8 cellular contexts compared by ENCODE assay signal in genomic region chr9:93096131-93096802, GRCh38. TPM values are rescaled to one million over a fixed set of nuclear protein-coding genes. Genes with fewer than 3 reads are reported as not detected.
DNase-seq lines count a peak whose midpoint lies in the region; ATAC-seq, FAIRE-seq and TF ChIP-seq lines count a peak whose summit lies in the region.

CARD19 (plus strand) TSS chr9:93096217; CDS start chr9:93096346, 129 bp downstream.

- H3K14ac ChIP-seq in H1 (ENCODE audit: insufficient read length) = no peak within 1 kb of the TSS

- H2AK5ac ChIP-seq in H1 (ENCODE audit: low read depth, low read length) = 0 out of 2 replicates have a peak within 1 kb of the TSS, but pooled peaks have one; percentile 2

- no peak within 1 kb of the TSS for H2BK12ac ChIP-seq in H1 (ENCODE audit: low read depth, low read length)

- no peaks in the 10 kb centered on the region for H3K27me3 Mint-ChIP-seq in activated CD4-positive, alpha-beta T cell treated with anti-CD3 and anti-CD28 coated beads for 36 hours

- 1% methylated on average over 16 of the region's 65 CpGs; no CpG with 5 or more reads in 1 of the 2 experiments for WGBS in H1 (ENCODE audit: extremely low coverage in 1 of 2, insufficient coverage in 1 of 2, insufficient read length in 1 of 2, insufficient replicate concordance in 2 of 2, low coverage in 1 of 2, low lambda C conversion rate in 2 of 2, missing lambda C conversion rate in 1 of 2), 2 experiments

- H4K91ac ChIP-seq in H1 (replicated peaks; ENCODE audit: insufficient read length, low read length) = peak within 1 kb of the TSS; percentile 93

- H3K9me3 Mint-ChIP-seq in activated CD4-positive, alpha-beta T cell treated with anti-CD3 and anti-CD28 coated beads for 36 hours (ENCODE audit: low read depth) = peaks cover 1% of the 10 kb centered on the region

- no peak within 1 kb of the TSS for H2BK120ac ChIP-seq in H1 (replicated peaks; ENCODE audit: low read depth, low read length)

- H3K4me1 ChIP-seq in HUES6 (ENCODE audit: control insufficient read depth, insufficient read depth, low read length) (peaks cover 16% of the 10 kb centered on the region), H1 (replicated peaks in 1 of 4; ENCODE audit: control insufficient read depth in 3 of 4, insufficient read depth in 4 of 4, low read length in 3 of 4) (peaks cover 0 to 13% (median 7%) of the 10 kb centered on the region in 4 experiments; a peak in 4 of 7 replicates)

- peak within 1 kb of the TSS; percentile 89 for H3K4me3 ChIP-seq in HUES6 (ENCODE audit: low read depth, low read length)
- peak within 1 kb of the TSS; percentile 68 to 98 (median 82) for H3K4me3 ChIP-seq in H1 (ENCODE audit: extremely low read depth in 1 of 4, insufficient read depth in 2 of 4, low read depth in 3 of 4, low read length in 4 of 4)

- H3K56ac ChIP-seq in H1 (replicated peaks; ENCODE audit: insufficient read length, low read depth, low read length) = no peak within 1 kb of the TSS

- peak within 1 kb of the TSS; percentile 80 for H3K4me3 Mint-ChIP-seq in activated CD4-positive, alpha-beta T cell treated with anti-CD3 and anti-CD28 coated beads for 36 hours

- peak; percentile 24 for DNase-seq in COLO829 (ENCODE audit: low spot score)
- peak; percentile 67 for DNase-seq in activated CD4-positive, alpha-beta T cell treated with anti-CD3 and anti-CD28 coated beads for 36 hours
- peak in 1 of 2 experiments; percentile 100 for DNase-seq in H1 (ENCODE audit: low read depth in 1 of 2, low spot score in 2 of 2)
- peak; percentile 92 for DNase-seq in mesenteric fat pad (ENCODE audit: low spot score)
- no peak for DNase-seq in NCI-H128 (lab: John Stamatoyannopoulos, UW; ENCODE audit: unreplicated experiment)

- H3K9me3 ChIP-seq in HUES6 (ENCODE audit: control insufficient read depth, insufficient read depth, low read depth, low read length) (no peaks in the 10 kb centered on the region), H1 (ENCODE audit: insufficient read depth in 2 of 2, low read depth in 1 of 2, low read length in 1 of 2) (no peaks in the 10 kb centered on the region)

- H3K23me2 ChIP-seq in H1 (ENCODE audit: low read depth, low read length) = peaks cover 12% of the 10 kb centered on the region

- ATAC-seq in GM21360 (IDR thresholded peaks at IDR 0.05; ENCODE audit: unreplicated experiment) = peak; percentile 8
- ATAC-seq in activated CD4-positive, alpha-beta T cell treated with anti-CD3 and anti-CD28 coated beads for 36 hours = no peak

- H3K4me2 ChIP-seq in H1 (ENCODE audit: insufficient read depth in 1 of 2, low read depth in 2 of 2, low read length in 2 of 2) = peak within 1 kb of the TSS; percentile 85 to 98

- peaks cover 10% of the 10 kb centered on the region for H3K36me3 Mint-ChIP-seq in activated CD4-positive, alpha-beta T cell treated with anti-CD3 and anti-CD28 coated beads for 36 hours (ENCODE audit: low read depth)

- peak within 1 kb of the TSS; percentile 88 for H2BK5ac ChIP-seq in H1 (ENCODE audit: low read depth, low read length)

- H2BK15ac ChIP-seq in H1 (ENCODE audit: low read length) = peak within 1 kb of the TSS; percentile 88; the same call in 1 of the 2 replicates

- H3K23ac ChIP-seq in H1 (ENCODE audit: insufficient read length) = no peak within 1 kb of the TSS

- TF ChIP-seq RAD21 in H1 (IDR thresholded peaks at IDR 0.05 in 1 of 2, conservative IDR thresholded peaks at IDR 0.05 in 1 of 2; ENCODE audit: low read depth in 2 of 2, low read length in 2 of 2) = no peak

- H3K4me1 Mint-ChIP-seq in activated CD4-positive, alpha-beta T cell treated with anti-CD3 and anti-CD28 coated beads for 36 hours = peaks cover 71% of the 10 kb centered on the region

- CTCF ChIA-PET in activated CD4-positive, alpha-beta T cell treated with anti-CD3 and anti-CD28 coated beads for 36 hours (lab: Charles Lee) = interaction anchor here (0.6 to 2.1 kb wide), 4 partner anchors 12 to 110 kb away, joined by 3 to 5 read pairs (median 3); no protein-coding TSS in a partner anchor
- CTCF ChIA-PET in H1 (lab: Charles Lee; ENCODE audit: partially characterized antibody) = interaction anchor here (0.8 to 1.6 kb wide), 3 partner anchors 13 to 81 kb away, joined by 3 to 4 read pairs (median 3); no protein-coding TSS in a partner anchor

- peak within 1 kb of the TSS; percentile 68 for H4K5ac ChIP-seq in H1 (ENCODE audit: insufficient read length, low read depth, low read length)

- TF ChIP-seq EP300 in H1 (IDR thresholded peaks at IDR 0.05; ENCODE audit: borderline replicate concordance in 1 of 2, low read depth in 2 of 2, low read length in 2 of 2) = no peak

- TF ChIP-seq POLR2A in H1 (IDR thresholded peaks at IDR 0.05; ENCODE audit: control extremely low read depth in 1 of 2, low read depth in 2 of 2, low read length in 2 of 2) = no peak

- peak within 1 kb of the TSS; percentile 10 for H3K18ac ChIP-seq in H1 (ENCODE audit: extremely low read depth, low read length)

- FAIRE-seq in H1 (lab: Jason Lieb, UNC) = no peak

- peak within 1 kb of the TSS; percentile 98 for H3K27ac Mint-ChIP-seq in activated CD4-positive, alpha-beta T cell treated with anti-CD3 and anti-CD28 coated beads for 36 hours

- H3K4ac ChIP-seq in H1 (replicated peaks; ENCODE audit: insufficient read length, low read depth, low read length) = peak within 1 kb of the TSS; percentile 98

- H4K8ac ChIP-seq in H1 (ENCODE audit: extremely low read depth, insufficient read depth, low read length) = peak within 1 kb of the TSS; percentile 96

- H4K20me1 ChIP-seq in H1 (replicated peaks in 1 of 2; ENCODE audit: control insufficient read depth in 1 of 2, insufficient read depth in 2 of 2, low read length in 2 of 2) = peaks cover 0 to 4% of the 10 kb centered on the region in 2 experiments

- POLR2A ChIA-PET in activated CD4-positive, alpha-beta T cell treated with anti-CD3 and anti-CD28 coated beads for 36 hours (lab: Charles Lee) = interaction anchor here (0.6 to 1.7 kb wide), 4 partner anchors 32 to 478 kb away, joined by 3 to 7 read pairs (median 5); no protein-coding TSS in a partner anchor
- POLR2A ChIA-PET in H1 (lab: Charles Lee; ENCODE audit: partially characterized antibody) = interaction anchor here (0.6 to 1.5 kb wide), 2 partner anchors 8 to 38 kb away, joined by 3 to 4 read pairs; partner anchors contain the start of gene NINJ1

- TF ChIP-seq CTCF in H1 (IDR thresholded peaks at IDR 0.05; ENCODE audit: control extremely low read depth in 1 of 3, insufficient read depth in 1 of 3, low read depth in 1 of 3, low read length in 3 of 3) = no peak
- no peak for TF ChIP-seq CTCF in subcutaneous adipose tissue (IDR thresholded peaks at IDR 0.05; ENCODE audit: low read depth)

- H3K27me3 ChIP-seq in HUES6 (ENCODE audit: control insufficient read depth, insufficient read depth, low read length) (no peaks in the 10 kb centered on the region), H1 (replicated peaks in 1 of 4; ENCODE audit: control insufficient read depth in 3 of 4, extremely low read depth in 1 of 4, insufficient read depth in 3 of 4, low read length in 3 of 4) (no peaks in the 10 kb centered on the region; a peak in 1 of 7 replicates)

- H3K36me3 ChIP-seq in HUES6 (ENCODE audit: control insufficient read depth, insufficient read depth, low read length) = no peaks in the 10 kb centered on the region
- no peaks in the 10 kb centered on the region for H3K36me3 ChIP-seq in H1 (ENCODE audit: control insufficient read depth in 2 of 4, insufficient read depth in 4 of 4, low read length in 3 of 4)

- H3K79me2 ChIP-seq in H1 (ENCODE audit: control insufficient read depth in 1 of 2, insufficient read depth in 2 of 2, low read length in 2 of 2) = peaks cover 0 to 7% of the 10 kb centered on the region in 2 experiments; a peak in 1 of 4 replicates

- peak within 1 kb of the TSS; percentile 84 for H2AFZ ChIP-seq in H1 (ENCODE audit: low read length)

- H3K27ac ChIP-seq in HUES6 (ENCODE audit: low read depth, low read length) (peak within 1 kb of the TSS; percentile 79), H1 (ENCODE audit: low read depth, low read length) (peak within 1 kb of the TSS; percentile 73; the same call in 1 of the 2 replicates)

- no peaks in the 10 kb centered on the region for H3K79me1 ChIP-seq in H1 (ENCODE audit: low read depth, low read length)

- H3K9ac ChIP-seq in HUES6 (ENCODE audit: low read length) = peak within 1 kb of the TSS; percentile 63
- peak within 1 kb of the TSS in 3 of 4 experiments; percentile 20 to 69 (median 39); a peak in 4 of 7 replicates for H3K9ac ChIP-seq in H1 (replicated peaks in 1 of 4; ENCODE audit: extremely low read depth in 1 of 4, low read depth in 3 of 4, low read length in 3 of 4)

- intact Hi-C loops in activated CD4-positive, alpha-beta T cell treated with anti-CD3 and anti-CD28 coated beads for 36 hours (cut with DNase I, micrococcal nuclease) = loop anchor here (1.0 to 10.0 kb wide), 7 partner anchors 38 to 979 kb away; partner anchors contain the start of genes BICD2 (in 1 of the 2), FAM120AOS (in 1 of the 2), IARS1 (in 1 of the 2) and SPTLC1 (in 1 of the 2)

- H2BK20ac ChIP-seq in H1 (ENCODE audit: low read length) = no peak within 1 kb of the TSS

TF ChIP-seq in H1, 55 proteins besides CTCF, POLR2A, EP300 and RAD21 (continues in another document):
- TF ChIP-seq SIRT6 (IDR thresholded peaks at IDR 0.05; ENCODE audit: low read length) (no peak), PHF8 (conservative IDR thresholded peaks at IDR 0.05; ENCODE audit: low read depth, low read length) (0 out of 2 replicates have a peak, but pooled peaks have one; percentile 44), TAF7 (optimal IDR thresholded peaks at IDR 0.05; ENCODE audit: borderline replicate concordance, low read depth, low read length) (no peak), SIX5 (IDR thresholded peaks at IDR 0.05; ENCODE audit: low read depth, low read length) (no peak), KDM1A (IDR thresholded peaks at IDR 0.05; ENCODE audit: borderline replicate concordance, low read length) (no peak), SP4 (IDR thresholded peaks at IDR 0.05; ENCODE audit: low read length) (no peak), RBBP5 (IDR thresholded peaks at IDR 0.05; ENCODE audit: borderline replicate concordance, low read depth, low read length) (no peak; the same call in 1 of the 2 replicates), SUZ12 (IDR thresholded peaks at IDR 0.05; ENCODE audit: low read length) (no peak), SP2 (IDR thresholded peaks at IDR 0.05; ENCODE audit: low read length) (no peak)

RNA-seq across cellular contexts. Expression of gene CARD19, which starts in this region (rescaled TPM):
- total RNA-seq in activated CD4-positive, alpha-beta T cell treated with anti-CD3 and anti-CD28 coated beads for 36 hours = 10 to 100 TPM; 39.6 to 44.4 TPM
- 21.2 and 27.7 TPM in 2 replicates for total RNA-seq in H1 (2021; fragmentation: NEBNext Ultra II Directional; extraction: Animal tissue kit (Norgen Biotek cat#: 25700))
- polyA plus RNA-seq in H1 (2011; rRNA removed) = 112 and 144 TPM in 2 replicates
- polyA plus RNA-seq in H1 (2011; cell fraction: cytosol; rRNA removed) = 66.2 TPM
- 57.8 TPM for polyA plus RNA-seq in H1 (2011; cell fraction: nucleus; rRNA removed)
- 13.4 to 28.1 TPM (median 26.0 TPM) in 4 replicates for polyA plus RNA-seq in H1 (2012, experiment 1 of 2)
- polyA plus RNA-seq in H1 (2012, experiment 2 of 2) = 36.2 TPM
- polyA plus RNA-seq in H1 (2013, experiment 1 of 2) = 30.6 TPM
- 30.0 TPM for polyA plus RNA-seq in H1 (2013, experiment 2 of 2)
- 11.7 and 13.5 TPM in 2 replicates for polyA minus RNA-seq in H1 (2011; rRNA and poly(A)+ RNA removed)
- 12.4 TPM for polyA minus RNA-seq in H1 (2011; cell fraction: cytosol; rRNA and poly(A)+ RNA removed)
- polyA minus RNA-seq in H1 (2011; cell fraction: nucleus; rRNA and poly(A)+ RNA removed) = 10.4 TPM
- total RNA-seq in mesenteric fat pad (38.9 TPM), subcutaneous adipose tissue (10 to 100 TPM; 12.2 to 68.3 (median 50.3) TPM)
